In the genomic region with DNA sequence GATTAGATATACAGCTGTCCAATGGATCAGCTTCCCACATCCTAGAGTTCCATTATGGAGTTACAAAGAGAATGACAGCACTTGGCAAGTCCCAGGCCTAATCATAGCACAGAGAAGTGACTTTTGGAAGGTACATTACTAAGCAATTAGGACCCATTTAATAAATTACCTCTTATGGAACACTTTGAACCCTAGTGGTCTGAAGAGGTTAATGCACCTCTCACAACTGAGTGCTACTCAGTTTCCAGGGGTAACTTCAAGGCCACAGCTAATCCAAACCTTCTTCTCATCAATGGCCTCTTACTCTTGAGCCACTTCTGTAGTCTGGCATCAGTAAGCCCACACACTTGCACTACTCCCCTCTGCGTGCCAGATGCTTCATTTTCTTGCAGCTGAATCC, we compare ENCODE assay signal across 9 cellular contexts. TPM values are rescaled to one million over a fixed set of nuclear protein-coding genes. Genes with fewer than 3 reads are reported as not detected.
DNase-seq lines count a peak whose midpoint lies in the region; ATAC-seq, FAIRE-seq and TF ChIP-seq lines count a peak whose summit lies in the region.
"Had no signal": no experiment of that assay in that cellular context is flagged by ENCODE, and none has a peak within 500 bp of the region (broad histone marks: within the 10 kb centered on the region; RNA-seq: fewer than 3 reads in every experiment).

No MANE protein-coding gene starts in this region.

- in situ Hi-C loops in K562 (cut with MboI): loop anchor here (25.0 kb wide), 1 partner anchor 1848 kb away; no protein-coding TSS in a partner anchor

- no peaks in the 10 kb centered on the region for H3K79me2 ChIP-seq in K562 (ENCODE audit: control insufficient read depth, insufficient read depth, low read length)

- peak in 1 of 2 experiments; percentile 14; a peak in 1 of 4 replicates for TF ChIP-seq RAD21 in K562 (CRISPR knock-in tag; conservative IDR thresholded peaks at IDR 0.05 in 1 of 2, IDR thresholded peaks at IDR 0.05 in 1 of 2)

- TF ChIP-seq CTCF in AG09309 (IDR thresholded peaks at IDR 0.05; ENCODE audit: control insufficient read depth, insufficient read depth, low read depth, low read length, missing control alignments) (peak; percentile 29), K562 (IDR thresholded peaks at IDR 0.05 in 2 of 3, conservative IDR thresholded peaks at IDR 0.05 in 1 of 3; ENCODE audit: insufficient read depth in 2 of 3, low read depth in 1 of 3, low read length in 3 of 3) (peak in 2 of 3 experiments; percentile 35 to 38; a peak in 4 of 6 replicates)

- no peak for TF ChIP-seq EP300 in K562 (IDR thresholded peaks at IDR 0.05; ENCODE audit: low read length)

- no peak overlapping the region for H3K4me2 ChIP-seq in K562 (ENCODE audit: insufficient read depth, low read length)

- no peak overlapping the region for H3K4me3 ChIP-seq in AG09309 (ENCODE audit: control insufficient read depth, low read depth, low read length)
- H3K4me3 ChIP-seq in K562: no peak overlapping the region

- H3K4me1 ChIP-seq in K562 (replicated peaks in 1 of 2; ENCODE audit: control insufficient read depth in 2 of 2, insufficient read depth in 2 of 2, low read length in 2 of 2): no peaks in the 10 kb centered on the region

- no TSS peak for BruUV-seq in K562 (replicated peaks; lab: Mats Ljungman, UMichigan)

- 0% methylated on average over 1 of the region's 1 CpG for WGBS in K562 (ENCODE audit: insufficient coverage, low coverage, missing lambda C conversion rate)

- H3K9ac ChIP-seq in K562 (ENCODE audit: insufficient read depth in 1 of 2, low read depth in 2 of 2, low read length in 2 of 2): no peak overlapping the region

- H2AFZ ChIP-seq in K562 (ENCODE audit: low read depth, low read length): no peak overlapping the region

- H3K27ac ChIP-seq in K562 (ENCODE audit: extremely low read depth, low read depth, low read length): no peak overlapping the region
- no peak overlapping the region for H3K27ac ChIP-seq in substantia nigra (ENCODE audit: low read depth, low read length, poor library complexity, severe bottlenecking)
- H3K27ac ChIP-seq: neutrophil had no signal

- no peaks in the 10 kb centered on the region; a peak in 1 of 5 replicates for H3K27me3 ChIP-seq in K562 (ENCODE audit: control insufficient read depth in 2 of 2, insufficient read depth in 2 of 2, low read length in 2 of 2)

- no peaks in the 10 kb centered on the region for H3K9me3 ChIP-seq in K562 (replicated peaks; ENCODE audit: control insufficient read depth, insufficient read depth, low read depth, low read length)
- H3K9me3 ChIP-seq: neutrophil had no signal

- no peaks in the 10 kb centered on the region for H3K9me1 ChIP-seq in K562 (ENCODE audit: control insufficient read depth, insufficient read depth, low read length)

- no peaks in the 10 kb centered on the region for H4K20me1 ChIP-seq in K562 (replicated peaks; ENCODE audit: control insufficient read depth, insufficient read depth, low read length)

- intact Hi-C loops in K562 (cut with micrococcal nuclease): loop anchor here (10.0 kb wide), 1 partner anchor 1620 kb away; no protein-coding TSS in a partner anchor

- CTCF ChIA-PET in K562 (lab: Yijun Ruan, JAX; ENCODE audit: low intra/inter-chr PET ratio): interaction anchor here (0.6 to 3.0 kb wide), 4 partner anchors 251 to 1709 kb away, joined by 3 to 48 read pairs (median 4); no protein-coding TSS in a partner anchor

- DNase-seq in AG09309 (ENCODE audit: low read depth) (no peak), HPDE6-E6E7 (ENCODE audit: extremely low spot score) (peak; percentile 9), K562 (ENCODE audit: extremely low read depth in 1 of 4, low spot score in 3 of 4) (peak; percentile 16 to 50 (median 40)), NCI-H748 treated with DMSO at 0.1 percent for 48 hours (lab: John Stamatoyannopoulos, UW) (no peak), NOMO-1 treated with DMSO at 0.1 percent for 48 hours (lab: John Stamatoyannopoulos, UW; ENCODE audit: unreplicated experiment) (no peak), Ammon's horn (ENCODE audit: low spot score) (no peak), substantia nigra (lab: John Stamatoyannopoulos, UW) (no peak)

- ATAC-seq in GM18909 (IDR thresholded peaks at IDR 0.05; ENCODE audit: poor library complexity, unreplicated experiment) (peak; percentile 74), K562 (peak; percentile 90)

- FAIRE-seq in K562 (lab: Jason Lieb, UNC): peak; percentile 55

- TF ChIP-seq POLR2A in K562 (conservative IDR thresholded peaks at IDR 0.05): no peak

- H3K36me3 ChIP-seq in K562 (ENCODE audit: control insufficient read depth, insufficient read depth, low read length): no peaks in the 10 kb centered on the region
- H3K36me3 ChIP-seq: neutrophil had no signal

- POLR2A ChIA-PET in K562 (lab: Yijun Ruan, JAX): no interaction called here

TF ChIP-seq in K562, 482 proteins besides CTCF, POLR2A, EP300 and RAD21 (continues in another document):
- TF ChIP-seq MAFK (IDR thresholded peaks at IDR 0.05; ENCODE audit: low read length) (no peak), PHF8 (IDR thresholded peaks at IDR 0.05; ENCODE audit: borderline replicate concordance, low read length) (no peak), SRSF3 (IDR thresholded peaks at IDR 0.05; ENCODE audit: insufficient read depth, low read length) (no peak), ZNF146 (CRISPR knock-in tag; IDR thresholded peaks at IDR 0.05; ENCODE audit: unreplicated experiment) (no peak), SIN3A (IDR thresholded peaks at IDR 0.05; ENCODE audit: borderline replicate concordance in 2 of 2, control insufficient read depth in 1 of 2, low read depth in 2 of 2, low read length in 2 of 2) (no peak), NR2F6 (CRISPR knock-in tag; IDR thresholded peaks at IDR 0.05) (no peak), BRF1 (IDR thresholded peaks at IDR 0.05; ENCODE audit: borderline replicate concordance, extremely low read depth, insufficient read length) (no peak), HDAC1 (IDR thresholded peaks at IDR 0.05) (no peak), GABPA (tag; conservative IDR thresholded peaks at IDR 0.05; ENCODE audit: low read depth) (no peak), ZNF282 (CRISPR knock-in tag; IDR thresholded peaks at IDR 0.05) (no peak), CC2D1A (IDR thresholded peaks at IDR 0.05) (no peak)
- TF ChIP-seq, protein P1, sequence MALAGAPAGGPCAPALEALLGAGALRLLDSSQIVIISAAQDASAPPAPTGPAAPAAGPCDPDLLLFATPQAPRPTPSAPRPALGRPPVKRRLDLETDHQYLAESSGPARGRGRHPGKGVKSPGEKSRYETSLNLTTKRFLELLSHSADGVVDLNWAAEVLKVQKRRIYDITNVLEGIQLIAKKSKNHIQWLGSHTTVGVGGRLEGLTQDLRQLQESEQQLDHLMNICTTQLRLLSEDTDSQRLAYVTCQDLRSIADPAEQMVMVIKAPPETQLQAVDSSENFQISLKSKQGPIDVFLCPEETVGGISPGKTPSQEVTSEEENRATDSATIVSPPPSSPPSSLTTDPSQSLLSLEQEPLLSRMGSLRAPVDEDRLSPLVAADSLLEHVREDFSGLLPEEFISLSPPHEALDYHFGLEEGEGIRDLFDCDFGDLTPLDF (CRISPR knock-in tag; IDR thresholded peaks at IDR 0.05): no peak

RNA-seq across cellular contexts. Expression of a gene that starts 34.9 kb away (rescaled TPM):
- total RNA-seq in K562 (2011; cell fraction: chromatin; rRNA removed; ENCODE audit: low replicate concordance): 81.4 and 111 TPM in 2 replicates
- 43.4 and 50.3 TPM in 2 replicates for total RNA-seq in K562 (2011; cell fraction: nucleolus; rRNA removed)
- 69.0 and 74.6 TPM in 2 replicates for total RNA-seq in K562 (2011; cell fraction: nucleoplasm; rRNA removed)
- 22.3 and 34.4 TPM in 2 replicates for total RNA-seq in K562 (2014; rRNA removed)
- 24.6 and 31.2 TPM in 2 replicates for total RNA-seq in K562 (2014; rRNA removed; fragmentation: Illumina TruSeq; extraction: Trizol)
- 41.0 and 45.8 TPM in 2 replicates for total RNA-seq in K562 (2015; rRNA removed; fragmentation: Illumina TruSeq; extraction: Trizol)
- total RNA-seq in K562 (2021): 34.3 and 34.9 TPM in 2 replicates
- polyA plus RNA-seq in K562 (2011; rRNA removed): 15.3 and 21.1 TPM in 2 replicates
- 19.4 and 28.6 TPM in 2 replicates for polyA plus RNA-seq in K562 (2011; cell fraction: cytosol; rRNA removed)
- polyA plus RNA-seq in K562 (2011; cell fraction: nucleus; rRNA removed): 43.0 and 54.5 TPM in 2 replicates
- polyA plus RNA-seq in K562 (2012): 29.1 and 37.1 TPM in 2 replicates
- polyA plus RNA-seq in K562 (2014; fragmentation: Illumina TruSeq; extraction: Trizol): 51.5 and 64.2 TPM in 2 replicates
- 1 to 10 TPM; 7.5 to 8.4 TPM for polyA plus RNA-seq in K562 (2014; fragmentation: Nextera tagmentation; extraction: Ambion mirVana)
- polyA plus RNA-seq in K562 (2014; rRNA removed): 21.2 and 26.8 TPM in 2 replicates
- polyA minus RNA-seq in K562 (2011; rRNA and poly(A)+ RNA removed): 49.8 and 57.7 TPM in 2 replicates
- polyA minus RNA-seq in K562 (2011; cell fraction: cytosol; rRNA and poly(A)+ RNA removed): 8.4 and 8.6 TPM in 2 replicates
- polyA minus RNA-seq in K562 (2011; cell fraction: nucleus; rRNA and poly(A)+ RNA removed): 81.6 and 103 TPM in 2 replicates

Comparison
In these comparisons a context has a peak if more than half of its experiments do, and no peak if none do; other contexts are left out.
1. DNase-seq: peak in HPDE6-E6E7 (single experiment) and K562 (4 of 4); none in AG09309 (single experiment), NCI-H748 treated with DMSO at 0.1 percent for 48 hours (single experiment), NOMO-1 treated with DMSO at 0.1 percent for 48 hours (single experiment), Ammon's horn (single experiment) and substantia nigra (0 of 49).